12 cellular contexts compared by ENCODE assay signal in the genomic region with DNA sequence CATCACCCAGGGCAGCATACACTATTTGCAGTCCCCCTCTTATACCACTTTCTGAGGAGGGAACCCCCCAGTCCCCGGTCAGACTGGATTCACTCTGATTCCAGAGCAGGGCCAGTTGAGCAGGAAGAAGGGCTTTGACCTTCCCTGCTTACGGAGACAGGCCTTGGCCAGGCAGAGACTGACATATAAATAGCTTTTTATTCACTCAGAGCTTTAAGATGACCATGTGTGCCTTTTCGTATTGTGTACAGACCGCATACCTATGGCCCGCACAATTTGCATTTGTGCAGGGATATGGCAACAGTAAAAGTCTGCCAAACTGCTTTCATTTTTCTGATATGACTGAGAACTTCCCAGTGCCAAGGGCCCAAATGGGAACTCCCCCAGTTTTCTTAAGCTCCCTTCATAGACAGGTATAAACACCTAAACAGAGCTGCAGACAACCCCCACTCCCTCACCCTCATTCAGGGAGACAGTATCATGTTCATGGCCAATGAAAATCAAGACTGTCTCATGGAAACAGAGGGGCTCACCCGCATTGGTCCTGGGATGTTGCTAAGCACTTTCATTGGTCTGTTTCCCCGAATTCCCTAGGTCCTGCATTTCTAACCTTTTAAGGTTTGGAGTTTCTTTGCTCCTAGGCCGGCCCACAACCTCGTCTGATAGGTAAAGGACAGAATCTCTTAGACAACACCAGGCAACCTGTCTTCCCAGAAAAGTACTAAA.
DNase-seq lines count a peak whose midpoint lies in the region; ATAC-seq, FAIRE-seq and TF ChIP-seq lines count a peak whose summit lies in the region.
"Had no signal": no experiment of that assay in that cellular context is flagged by ENCODE, and none has a peak within 500 bp of the region (broad histone marks: within the 10 kb centered on the region; RNA-seq: fewer than 3 reads in every experiment).

No MANE protein-coding gene starts in this region.

- CTCF ChIA-PET in A549 (lab: Yijun Ruan, JAX): interaction anchor here (0.8 to 1.6 kb wide), 2 partner anchors 27 to 47 kb away, joined by 3 to 4 read pairs; no protein-coding TSS in a partner anchor

- WGBS in A549 (ENCODE audit: missing lambda C conversion rate): 78% methylated on average over 7 of the region's 9 CpGs

- H3K4me1 ChIP-seq in A549: no peaks in the 10 kb centered on the region
- no peaks in the 10 kb centered on the region for H3K4me1 ChIP-seq in breast epithelium
- H3K4me1 ChIP-seq: body of pancreas had no signal

- TF ChIP-seq RAD21 in A549 (conservative IDR thresholded peaks at IDR 0.05 in 1 of 2, IDR thresholded peaks at IDR 0.05 in 1 of 2): no peak

- no peak for TF ChIP-seq CTCF in A549 (IDR thresholded peaks at IDR 0.05)
- TF ChIP-seq CTCF in breast epithelium (IDR thresholded peaks at IDR 0.05): no peak

- no peak for TF ChIP-seq EP300 in A549 (IDR thresholded peaks at IDR 0.05)

- H3K9me3 ChIP-seq in A549: no peaks in the 10 kb centered on the region
- H3K9me3 ChIP-seq in breast epithelium: no peaks in the 10 kb centered on the region
- H3K9me3 ChIP-seq: body of pancreas had no signal

- no peak overlapping the region for H3K4me2 ChIP-seq in A549

- no peaks in the 10 kb centered on the region for H3K9me3 Mint-ChIP-seq in activated T-helper 1 cell treated with anti-CD3 and anti-CD28 coated beads, Interleukin-12 subunit alpha, Interleukin-12 subunit beta, Interleukin-2, Interleukin-4 antibody, amounts not matched to agents 30 ng/mL and 10 ng/mL and 1 ng/mL, durations not matched to agents 14 hours and 24 hours and 36 hours

- H3K36me3 ChIP-seq in breast epithelium: no peaks in the 10 kb centered on the region

- peaks cover 0 to 53% of the 10 kb centered on the region in 2 donors for H3K27me3 ChIP-seq in breast epithelium
- H3K27me3 ChIP-seq: body of pancreas had no signal

- no peak overlapping the region for H3K4me3 Mint-ChIP-seq in activated T-helper 1 cell treated with anti-CD3 and anti-CD28 coated beads, Interleukin-12 subunit alpha, Interleukin-12 subunit beta, Interleukin-2, Interleukin-4 antibody, amounts not matched to agents 30 ng/mL and 10 ng/mL and 1 ng/mL, durations not matched to agents 14 hours and 24 hours and 36 hours

- H3K27me3 Mint-ChIP-seq in activated T-helper 1 cell treated with anti-CD3 and anti-CD28 coated beads, Interleukin-12 subunit alpha, Interleukin-12 subunit beta, Interleukin-2, Interleukin-4 antibody, amounts not matched to agents 30 ng/mL and 10 ng/mL and 1 ng/mL, durations not matched to agents 14 hours and 24 hours and 36 hours (ENCODE audit: insufficient read depth): peaks cover 10% of the 10 kb centered on the region

- no peak for FAIRE-seq in A549 (lab: Jason Lieb, UNC)

- H3K4me3 ChIP-seq in A549 (no peak overlapping the region), breast epithelium (no peak overlapping the region)
- H3K4me3 ChIP-seq: body of pancreas, GM23248 had no signal

- DNase-seq in A549 (ENCODE audit: low read depth in 1 of 2, low spot score in 1 of 2): peak in 1 of 2 experiments; percentile 31
- DNase-seq in M059J (ENCODE audit: low read depth): peak; percentile 15
- peak in 1 of 2 donors; percentile 70 for DNase-seq in breast epithelium (ENCODE audit: low spot score in 2 of 2)
- DNase-seq in left kidney (ENCODE audit: low read depth, low spot score): peak; percentile 84
- no peak for DNase-seq in CD1c-positive myeloid dendritic cell (ENCODE audit: extremely low spot score)
- DNase-seq in T1000 (lab: John Stamatoyannopoulos, UW): no peak
- DNase-seq in putamen (ENCODE audit: low spot score): no peak
- DNase-seq in activated T-helper 1 cell treated with anti-CD3 and anti-CD28 coated beads, Interleukin-12 subunit alpha, Interleukin-12 subunit beta, Interleukin-2, Interleukin-4 antibody, amounts not matched to agents 30 ng/mL and 10 ng/mL and 1 ng/mL, durations not matched to agents 14 hours and 24 hours and 36 hours (ENCODE audit: low spot score): no peak
- DNase-seq: activated CD4-positive, alpha-beta T cell treated with anti-CD3 and anti-CD28 coated beads, Interleukin-2, amount 50 U/mL, for 48 hours; body of pancreas; GM23248; NK-92 treated with Interleukin-12 subunit alpha and Interleukin-12 subunit beta, amount 100 ng/mL, for 24 hours had no signal

- intact Hi-C loops in breast epithelium (cut with DNase I; ENCODE audit: low total_unique reads): loop anchor here (10.0 kb wide), 1 partner anchor 79 kb away; no protein-coding TSS in a partner anchor
- intact Hi-C loops in activated T-helper 1 cell treated with anti-CD3 and anti-CD28 coated beads, Interleukin-12 subunit alpha, Interleukin-12 subunit beta, Interleukin-2, Interleukin-4 antibody, amounts not matched to agents 30 ng/mL and 10 ng/mL and 1 ng/mL, durations not matched to agents 14 hours and 24 hours and 36 hours (cut with micrococcal nuclease): no loop called here

- TF ChIP-seq POLR2A in A549 (IDR thresholded peaks at IDR 0.05; ENCODE audit: low read length): no peak
- TF ChIP-seq POLR2A in breast epithelium (IDR thresholded peaks at IDR 0.05): no peak

- no peak overlapping the region for H3K27ac Mint-ChIP-seq in activated T-helper 1 cell treated with anti-CD3 and anti-CD28 coated beads, Interleukin-12 subunit alpha, Interleukin-12 subunit beta, Interleukin-2, Interleukin-4 antibody, amounts not matched to agents 30 ng/mL and 10 ng/mL and 1 ng/mL, durations not matched to agents 14 hours and 24 hours and 36 hours

- H3K4me1 Mint-ChIP-seq in activated T-helper 1 cell treated with anti-CD3 and anti-CD28 coated beads, Interleukin-12 subunit alpha, Interleukin-12 subunit beta, Interleukin-2, Interleukin-4 antibody, amounts not matched to agents 30 ng/mL and 10 ng/mL and 1 ng/mL, durations not matched to agents 14 hours and 24 hours and 36 hours (ENCODE audit: low read depth): no peaks in the 10 kb centered on the region

- H3K27ac ChIP-seq in A549 (no peak overlapping the region), breast epithelium (peak overlapping the region; percentile 77 to 91)
- H3K27ac ChIP-seq: body of pancreas, GM23248 had no signal

- POLR2A ChIA-PET in A549 (lab: Yijun Ruan, JAX): no interaction called here

- peak in 1 of 2 experiments; percentile 76; a peak in 3 of 6 replicates for ATAC-seq in A549
- ATAC-seq: body of pancreas had no signal

- no peaks in the 10 kb centered on the region for H3K36me3 Mint-ChIP-seq in activated T-helper 1 cell treated with anti-CD3 and anti-CD28 coated beads, Interleukin-12 subunit alpha, Interleukin-12 subunit beta, Interleukin-2, Interleukin-4 antibody, amounts not matched to agents 30 ng/mL and 10 ng/mL and 1 ng/mL, durations not matched to agents 14 hours and 24 hours and 36 hours (ENCODE audit: low read depth)

TF ChIP-seq in A549, 52 proteins besides CTCF, POLR2A, EP300 and RAD21:
- TF ChIP-seq RFX5 (IDR thresholded peaks at IDR 0.05): peak; percentile 67
- no peak for TF ChIP-seq RNF2 (IDR thresholded peaks at IDR 0.05; ENCODE audit: borderline replicate concordance, low read depth)

Comparison
In these comparisons a context has a peak if more than half of its experiments do, and no peak if none do; other contexts are left out.
1. DNase-seq: peak in M059J (single experiment) and left kidney (single experiment); none in CD1c-positive myeloid dendritic cell (single experiment), T1000 (single experiment), putamen (single experiment) and activated T-helper 1 cell treated with anti-CD3 and anti-CD28 coated beads, Interleukin-12 subunit alpha, Interleukin-12 subunit beta, Interleukin-2, Interleukin-4 antibody, amounts not matched to agents 30 ng/mL and 10 ng/mL and 1 ng/mL, durations not matched to agents 14 hours and 24 hours and 36 hours (single experiment).
2. H3K27ac ChIP-seq: peak in breast epithelium (2 of 2); none in A549 (0 of 2).